In genomic region chr5:157918811-157919742, GRCh38 we compare ENCODE assay signal across 9 cellular contexts.
DNase-seq lines count a peak whose midpoint lies in the region; ATAC-seq and TF ChIP-seq lines count a peak whose summit lies in the region.
"Had no signal": no experiment of that assay in that cellular context is flagged by ENCODE, and none has a peak within 500 bp of the region (broad histone marks: within the 10 kb centered on the region; RNA-seq: fewer than 3 reads in every experiment).

No MANE protein-coding gene starts in this region.

- H3K27me3 Mint-ChIP-seq in activated naive CD8-positive, alpha-beta T cell treated with anti-CD3 and anti-CD28 coated beads, Interleukin-2, amount 10 ng/mL, durations not matched to agents 7 days and 5 days: no peaks in the 10 kb centered on the region
- H3K27me3 Mint-ChIP-seq in neural progenitor cell (ENCODE audit: insufficient read depth, low read depth): peaks cover 9% of the 10 kb centered on the region
- no peaks in the 10 kb centered on the region for H3K27me3 Mint-ChIP-seq in chondrocyte (ENCODE audit: low read depth)

- H3K27me3 ChIP-seq in GM06990 (replicated peaks; ENCODE audit: control insufficient read depth, insufficient read depth, low read length): 0 out of 2 replicates have a peak, but pooled peaks cover 2% of the 10 kb centered on the region
- no peaks in the 10 kb centered on the region for H3K27me3 ChIP-seq in neural progenitor cell

- TF ChIP-seq CTCF in GM06990 (IDR thresholded peaks at IDR 0.05; ENCODE audit: insufficient read depth, low read length, poor library complexity, severe bottlenecking) (no peak), neural progenitor cell (IDR thresholded peaks at IDR 0.05) (no peak), chondrocyte (IDR thresholded peaks at IDR 0.05) (no peak)

- POLR2A ChIA-PET in activated naive CD8-positive, alpha-beta T cell treated with anti-CD3 and anti-CD28 coated beads, Interleukin-2, amount 10 ng/mL, durations not matched to agents 7 days and 5 days (lab: Charles Lee): interaction anchor here (1.0 to 1.4 kb wide), 2 partner anchors 60 to 62 kb away, joined by 3 to 6 read pairs; partner anchors contain the start of gene CLINT1

- H3K4me3 ChIP-seq in GM06990 (replicated peaks; ENCODE audit: low read depth, low read length) (no peak overlapping the region), neural progenitor cell (no peak overlapping the region)
- H3K4me3 ChIP-seq: HAP-1 had no signal

- H3K9me3 Mint-ChIP-seq in activated naive CD8-positive, alpha-beta T cell treated with anti-CD3 and anti-CD28 coated beads, Interleukin-2, amount 10 ng/mL, durations not matched to agents 7 days and 5 days: no peaks in the 10 kb centered on the region
- H3K9me3 Mint-ChIP-seq in neural progenitor cell: peaks cover 2% of the 10 kb centered on the region
- H3K9me3 Mint-ChIP-seq in chondrocyte (ENCODE audit: low read depth): no peaks in the 10 kb centered on the region

- H3K36me3 Mint-ChIP-seq in activated naive CD8-positive, alpha-beta T cell treated with anti-CD3 and anti-CD28 coated beads, Interleukin-2, amount 10 ng/mL, durations not matched to agents 7 days and 5 days: no peaks in the 10 kb centered on the region
- no peaks in the 10 kb centered on the region for H3K36me3 Mint-ChIP-seq in neural progenitor cell
- no peaks in the 10 kb centered on the region for H3K36me3 Mint-ChIP-seq in chondrocyte (ENCODE audit: low read depth)

- peak overlapping the region; percentile 79 for H3K27ac Mint-ChIP-seq in activated naive CD8-positive, alpha-beta T cell treated with anti-CD3 and anti-CD28 coated beads, Interleukin-2, amount 10 ng/mL, durations not matched to agents 7 days and 5 days
- H3K27ac Mint-ChIP-seq in neural progenitor cell (peak overlapping the region; percentile 72), chondrocyte (ENCODE audit: unreplicated experiment) (no peak overlapping the region)

- no peaks in the 10 kb centered on the region for H3K36me3 ChIP-seq in GM06990 (ENCODE audit: control insufficient read depth, insufficient read depth, low read length)
- H3K36me3 ChIP-seq in neural progenitor cell: no peaks in the 10 kb centered on the region
- H3K36me3 ChIP-seq: HAP-1 had no signal

- H3K4me2 ChIP-seq in neural progenitor cell: no peak overlapping the region

- peak overlapping the region; percentile 8 for H2AFZ ChIP-seq in neural progenitor cell (replicated peaks)

- H3F3A ChIP-seq in neural progenitor cell (ENCODE audit: low read depth): peaks cover 5% of the 10 kb centered on the region

- DNase-seq in GM06990 (ENCODE audit: extremely low read depth, insufficient read length): peak; percentile 30
- DNase-seq in NCI-H146 treated with DMSO at 0.1 percent for 48 hours (lab: John Stamatoyannopoulos, UW; ENCODE audit: unreplicated experiment): peak; percentile 33
- DNase-seq in activated naive CD8-positive, alpha-beta T cell treated with anti-CD3 and anti-CD28 coated beads, Interleukin-2, amount 10 ng/mL, durations not matched to agents 7 days and 5 days: peak; percentile 30
- DNase-seq in neural progenitor cell (ENCODE audit: low spot score): no peak
- DNase-seq in stimulated activated CD4-positive, alpha-beta T cell treated with anti-CD3 and anti-CD28 coated beads, Interleukin-4, amount 100 ng/mL, for 4 hours: no peak
- DNase-seq in hypothalamus (lab: John Stamatoyannopoulos, UW): no peak
- no peak for DNase-seq in chondrocyte (ENCODE audit: low spot score)

- H3K9ac ChIP-seq in neural progenitor cell: no peak overlapping the region

- H3K4me1 ChIP-seq in neural progenitor cell: peaks cover 5% of the 10 kb centered on the region

- ATAC-seq in activated naive CD8-positive, alpha-beta T cell treated with anti-CD3 and anti-CD28 coated beads, Interleukin-2, amount 10 ng/mL, durations not matched to agents 7 days and 5 days (ENCODE audit: low read depth): peak; percentile 61
- ATAC-seq in HG03442 (IDR thresholded peaks at IDR 0.05; ENCODE audit: unreplicated experiment): no peak

- H3K4me3 Mint-ChIP-seq in activated naive CD8-positive, alpha-beta T cell treated with anti-CD3 and anti-CD28 coated beads, Interleukin-2, amount 10 ng/mL, durations not matched to agents 7 days and 5 days: peak overlapping the region; percentile 69
- H3K4me3 Mint-ChIP-seq in neural progenitor cell (no peak overlapping the region), chondrocyte (ENCODE audit: unreplicated experiment) (no peak overlapping the region)

- peaks cover 28% of the 10 kb centered on the region for H3K4me1 Mint-ChIP-seq in activated naive CD8-positive, alpha-beta T cell treated with anti-CD3 and anti-CD28 coated beads, Interleukin-2, amount 10 ng/mL, durations not matched to agents 7 days and 5 days
- peaks cover 53% of the 10 kb centered on the region for H3K4me1 Mint-ChIP-seq in neural progenitor cell
- H3K4me1 Mint-ChIP-seq in chondrocyte (ENCODE audit: low read depth): peaks cover 30% of the 10 kb centered on the region

- H4K20me1 ChIP-seq in neural progenitor cell (ENCODE audit: low read depth): no peaks in the 10 kb centered on the region

- H3K9me3 ChIP-seq in neural progenitor cell (ENCODE audit: low read depth): no peaks in the 10 kb centered on the region
- H3K9me3 ChIP-seq: HAP-1 had no signal

- H3K27ac ChIP-seq in neural progenitor cell: no peak overlapping the region

- H3K79me2 ChIP-seq in neural progenitor cell (ENCODE audit: low read depth): no peaks in the 10 kb centered on the region

Comparison
In these comparisons a context has a peak if more than half of its experiments do, and no peak if none do; other contexts are left out.
1. DNase-seq: peak in GM06990 (single experiment), NCI-H146 treated with DMSO at 0.1 percent for 48 hours (single experiment) and activated naive CD8-positive, alpha-beta T cell treated with anti-CD3 and anti-CD28 coated beads, Interleukin-2, amount 10 ng/mL, durations not matched to agents 7 days and 5 days (single experiment); none in neural progenitor cell (single experiment), stimulated activated CD4-positive, alpha-beta T cell treated with anti-CD3 and anti-CD28 coated beads, Interleukin-4, amount 100 ng/mL, for 4 hours (0 of 2), hypothalamus (0 of 51) and chondrocyte (single experiment).